9 cellular contexts compared by ENCODE assay signal in genomic region chr1:240004086-240004749, GRCh38.
DNase-seq lines count a peak whose midpoint lies in the region; ATAC-seq, FAIRE-seq and TF ChIP-seq lines count a peak whose summit lies in the region.
"Had no signal": no experiment of that assay in that cellular context is flagged by ENCODE, and none has a peak within 500 bp of the region (broad histone marks: within the 10 kb centered on the region; RNA-seq: fewer than 3 reads in every experiment).

No MANE protein-coding gene starts in this region.

- H3F3A ChIP-seq in GM23248 (ENCODE audit: insufficient read depth): peaks cover 8% of the 10 kb centered on the region; the same call in 1 of the 2 replicates

- H3K9me3 ChIP-seq in GM23248 (ENCODE audit: low read depth): no peaks in the 10 kb centered on the region
- H3K9me3 ChIP-seq: SJSA1 had no signal

- no peak overlapping the region for H3K4me2 ChIP-seq in GM23248 (ENCODE audit: unreplicated experiment)

- TF ChIP-seq CTCF in Calu3 (IDR thresholded peaks at IDR 0.05; ENCODE audit: unreplicated experiment): peak; percentile 73

- CTCF ChIA-PET in Calu3 (lab: Charles Lee): interaction anchor here (0.7 to 1.4 kb wide), 4 partner anchors 53 to 1840 kb away, joined by 3 to 10 read pairs (median 4); no protein-coding TSS in a partner anchor

- 46 to 51% methylated on average over 12 of the region's 12 CpGs for WGBS in GM23248 (ENCODE audit: low coverage in 1 of 2, low lambda C conversion rate in 2 of 2, missing lambda C conversion rate in 2 of 2), 2 experiments

- no peaks in the 10 kb centered on the region for H3K9me3 Mint-ChIP-seq in Calu3 (ENCODE audit: low read depth, unreplicated experiment)

- no peaks in the 10 kb centered on the region for H4K20me1 ChIP-seq in GM23248 (ENCODE audit: insufficient read depth)

- 0 out of 2 replicates have a peak, but pooled peaks cover 3% of the 10 kb centered on the region for H3K4me1 ChIP-seq in GM23248 (ENCODE audit: insufficient read depth)
- H3K4me1 ChIP-seq: SJSA1 had no signal

- no peak overlapping the region for H2AFZ ChIP-seq in GM23248

- no peak overlapping the region for H3K9ac ChIP-seq in GM23248

- in situ Hi-C loops in GM23248 (cut with MboI): no loop called here

- H3K27me3 Mint-ChIP-seq in Calu3 (ENCODE audit: unreplicated experiment): no peaks in the 10 kb centered on the region

- DNase-seq in Calu3: peak; percentile 30
- DNase-seq in GM23248: peak; percentile 40
- peak; percentile 10 for DNase-seq in kidney tubule cell (ENCODE audit: low spot score)
- no peak for DNase-seq in NCI-H146 treated with DMSO at 0.1 percent for 48 hours (lab: John Stamatoyannopoulos, UW; ENCODE audit: unreplicated experiment)
- DNase-seq in GM12892 (ENCODE audit: insufficient read length): no peak

- ATAC-seq in GM19452 (IDR thresholded peaks at IDR 0.05; ENCODE audit: unreplicated experiment) (no peak), GM21515 (IDR thresholded peaks at IDR 0.05; ENCODE audit: unreplicated experiment) (no peak)

- BruUV-seq in Calu3 (replicated peaks; lab: Mats Ljungman, UMichigan): no TSS peak

- H3K27ac Mint-ChIP-seq in Calu3 (ENCODE audit: unreplicated experiment): no peak overlapping the region

- FAIRE-seq in TTC549 (lab: Jason Lieb, UNC): peak; percentile 90
- FAIRE-seq in GM12892 (lab: Jason Lieb, UNC): no peak

- intact Hi-C loops in Calu3 (cut with micrococcal nuclease; ENCODE audit: unreplicated experiment): no loop called here

- H3K9me2 ChIP-seq in GM23248 (ENCODE audit: insufficient read depth): no peaks in the 10 kb centered on the region

- no peak overlapping the region for H3K27ac ChIP-seq in GM23248
- H3K27ac ChIP-seq: SJSA1 had no signal

- no peak overlapping the region for H3K4me3 Mint-ChIP-seq in Calu3 (ENCODE audit: low read depth, unreplicated experiment)

- no peak overlapping the region for H3K4me3 ChIP-seq in GM23248
- H3K4me3 ChIP-seq: SJSA1 had no signal

- no peak for TF ChIP-seq POLR2A in GM12892 (IDR thresholded peaks at IDR 0.05; ENCODE audit: low read depth, low read length)

- no peaks in the 10 kb centered on the region for H3K4me1 Mint-ChIP-seq in Calu3 (ENCODE audit: low read depth, unreplicated experiment)

- no peaks in the 10 kb centered on the region for H3K79me2 ChIP-seq in GM23248 (ENCODE audit: insufficient read depth)

- H3K27me3 ChIP-seq in GM23248 (replicated peaks; ENCODE audit: insufficient read depth): peaks cover 12% of the 10 kb centered on the region
- H3K27me3 ChIP-seq: SJSA1 had no signal

- no peaks in the 10 kb centered on the region for H3K36me3 ChIP-seq in GM23248 (ENCODE audit: low read depth)
- H3K36me3 ChIP-seq: SJSA1 had no signal

- H3K36me3 Mint-ChIP-seq in Calu3 (ENCODE audit: insufficient read depth, unreplicated experiment): no peaks in the 10 kb centered on the region

Comparison
In these comparisons a context has a peak if more than half of its experiments do, and no peak if none do; other contexts are left out.
1. DNase-seq: peak in Calu3 (single experiment), GM23248 (single experiment) and kidney tubule cell (single experiment); none in NCI-H146 treated with DMSO at 0.1 percent for 48 hours (single experiment) and GM12892 (single experiment).